19 cellular contexts compared by ENCODE assay signal in the genomic region with DNA sequence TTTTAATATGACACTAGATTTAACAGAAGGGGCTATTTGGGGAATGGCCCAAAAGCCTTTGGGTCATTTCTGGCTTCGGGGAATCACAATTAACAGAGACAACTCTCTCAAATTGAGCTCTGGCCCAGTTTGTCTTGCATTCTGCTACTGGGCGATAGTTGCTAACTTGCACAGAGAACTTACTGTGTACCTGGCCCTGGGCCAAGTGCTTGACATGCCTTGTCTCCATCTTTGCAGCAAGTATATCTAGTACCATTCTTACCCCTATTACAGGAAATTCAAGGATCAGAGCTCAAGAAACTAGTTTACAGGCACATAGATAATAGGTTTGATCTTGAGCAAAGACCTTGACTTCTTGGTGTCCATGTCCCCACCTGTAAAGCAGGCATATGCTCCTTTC.
A peak's percentile ranks its signal among the peaks of the same experiment; 100 is the strongest.
DNase-seq lines count a peak whose midpoint lies in the region; ATAC-seq and TF ChIP-seq lines count a peak whose summit lies in the region.
"Had no signal": no experiment of that assay in that cellular context is flagged by ENCODE, and none has a peak within 500 bp of the region (broad histone marks: within the 10 kb centered on the region; RNA-seq: fewer than 3 reads in every experiment).

No MANE protein-coding gene starts in this region.

- ATAC-seq in Right ventricle myocardium superior (ENCODE audit: poor library complexity) (no peak), Right ventricle myocardium inferior (no peak)

- TF ChIP-seq RAD21 in Ishikawa (IDR thresholded peaks at IDR 0.05; ENCODE audit: low read depth) = no peak

- TF ChIP-seq CTCF in choroid plexus epithelial cell (conservative IDR thresholded peaks at IDR 0.05; ENCODE audit: low read depth, low read length) (no peak), retinal pigment epithelial cell (conservative IDR thresholded peaks at IDR 0.05; ENCODE audit: low read depth, low read length) (no peak)

- no peak for TF ChIP-seq EP300 in Ishikawa (IDR thresholded peaks at IDR 0.05; ENCODE audit: borderline replicate concordance)

- DNase-seq in Right ventricle myocardium superior (peak; percentile 40), Right ventricle myocardium inferior (ENCODE audit: missing footprints) (no peak), choroid plexus epithelial cell (ENCODE audit: low read depth) (peak; percentile 12), retinal pigment epithelial cell (ENCODE audit: low read depth) (peak; percentile 8), NOMO-1 treated with dmso at 0.1 percent for 144 hours (lab: John Stamatoyannopoulos, UW; ENCODE audit: unreplicated experiment) (no peak)
- no peak for DNase-seq in stimulated activated naive CD4-positive, alpha-beta T cell treated with Interleukin-2 at 50 U/mL for 16 hours (lab: John Stamatoyannopoulos, UW)
- DNase-seq: CD4-positive, alpha-beta T cell; COR-L47; DMS153; GOT3; HCEC 1CT; NCI-H1105; NCI-H146; NCI-H2081; NCI-H526; Peyer's patch had no signal

- intact Hi-C loops in Right ventricle myocardium superior (cut with DNase I) = no loop called here
- intact Hi-C loops in Right ventricle myocardium inferior (cut with DNase I) = loop anchor here (10.0 kb wide), 1 partner anchor 51 kb away; no protein-coding TSS in a partner anchor

- no peak overlapping the region for H3K4me3 ChIP-seq in choroid plexus epithelial cell (ENCODE audit: low read depth, low read length)
- no peak overlapping the region for H3K4me3 ChIP-seq in retinal pigment epithelial cell (ENCODE audit: low read length)
- H3K4me3 ChIP-seq: BLaER1, Peyer's patch, SJSA1 had no signal

TF ChIP-seq in Ishikawa, 13 proteins besides CTCF, POLR2A, EP300 and RAD21:
- peak; percentile 12; the same call in 1 of the 2 replicates for TF ChIP-seq NFIC (IDR thresholded peaks at IDR 0.05)
- no peak for TF ChIP-seq EGR1 (IDR thresholded peaks at IDR 0.05)
- no peak for TF ChIP-seq YY1 (IDR thresholded peaks at IDR 0.05; ENCODE audit: low read depth)
- TF ChIP-seq, protein P1, sequence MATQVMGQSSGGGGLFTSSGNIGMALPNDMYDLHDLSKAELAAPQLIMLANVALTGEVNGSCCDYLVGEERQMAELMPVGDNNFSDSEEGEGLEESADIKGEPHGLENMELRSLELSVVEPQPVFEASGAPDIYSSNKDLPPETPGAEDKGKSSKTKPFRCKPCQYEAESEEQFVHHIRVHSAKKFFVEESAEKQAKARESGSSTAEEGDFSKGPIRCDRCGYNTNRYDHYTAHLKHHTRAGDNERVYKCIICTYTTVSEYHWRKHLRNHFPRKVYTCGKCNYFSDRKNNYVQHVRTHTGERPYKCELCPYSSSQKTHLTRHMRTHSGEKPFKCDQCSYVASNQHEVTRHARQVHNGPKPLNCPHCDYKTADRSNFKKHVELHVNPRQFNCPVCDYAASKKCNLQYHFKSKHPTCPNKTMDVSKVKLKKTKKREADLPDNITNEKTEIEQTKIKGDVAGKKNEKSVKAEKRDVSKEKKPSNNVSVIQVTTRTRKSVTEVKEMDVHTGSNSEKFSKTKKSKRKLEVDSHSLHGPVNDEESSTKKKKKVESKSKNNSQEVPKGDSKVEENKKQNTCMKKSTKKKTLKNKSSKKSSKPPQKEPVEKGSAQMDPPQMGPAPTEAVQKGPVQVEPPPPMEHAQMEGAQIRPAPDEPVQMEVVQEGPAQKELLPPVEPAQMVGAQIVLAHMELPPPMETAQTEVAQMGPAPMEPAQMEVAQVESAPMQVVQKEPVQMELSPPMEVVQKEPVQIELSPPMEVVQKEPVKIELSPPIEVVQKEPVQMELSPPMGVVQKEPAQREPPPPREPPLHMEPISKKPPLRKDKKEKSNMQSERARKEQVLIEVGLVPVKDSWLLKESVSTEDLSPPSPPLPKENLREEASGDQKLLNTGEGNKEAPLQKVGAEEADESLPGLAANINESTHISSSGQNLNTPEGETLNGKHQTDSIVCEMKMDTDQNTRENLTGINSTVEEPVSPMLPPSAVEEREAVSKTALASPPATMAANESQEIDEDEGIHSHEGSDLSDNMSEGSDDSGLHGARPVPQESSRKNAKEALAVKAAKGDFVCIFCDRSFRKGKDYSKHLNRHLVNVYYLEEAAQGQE (IDR thresholded peaks at IDR 0.05; ENCODE audit: low read depth) = no peak
- TF ChIP-seq, protein P2, sequence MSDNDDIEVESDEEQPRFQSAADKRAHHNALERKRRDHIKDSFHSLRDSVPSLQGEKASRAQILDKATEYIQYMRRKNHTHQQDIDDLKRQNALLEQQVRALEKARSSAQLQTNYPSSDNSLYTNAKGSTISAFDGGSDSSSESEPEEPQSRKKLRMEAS (IDR thresholded peaks at IDR 0.05) = no peak
- TF ChIP-seq FOXM1 (IDR thresholded peaks at IDR 0.05; ENCODE audit: borderline replicate concordance, low read depth) = no peak

Comparison
In these comparisons a context has a peak if more than half of its experiments do, and no peak if none do; other contexts are left out.
1. DNase-seq: peak in Right ventricle myocardium superior (single experiment), choroid plexus epithelial cell (single experiment) and retinal pigment epithelial cell (single experiment); none in Right ventricle myocardium inferior (single experiment), NOMO-1 treated with dmso at 0.1 percent for 144 hours (single experiment) and stimulated activated naive CD4-positive, alpha-beta T cell treated with Interleukin-2 at 50 U/mL for 16 hours (single experiment).